Comparison of ENCODE assay signal across 9 cellular contexts in genomic region chr4:121484633-121485032, GRCh38.
DNase-seq lines count a peak whose midpoint lies in the region; ATAC-seq, FAIRE-seq and TF ChIP-seq lines count a peak whose summit lies in the region.
"Had no signal": no experiment of that assay in that cellular context is flagged by ENCODE, and none has a peak within 500 bp of the region (broad histone marks: within the 10 kb centered on the region; RNA-seq: fewer than 3 reads in every experiment).

No MANE protein-coding gene starts in this region.

- DNase-seq in CD14-positive monocyte (ENCODE audit: low spot score) (no peak), NB4 (ENCODE audit: low read depth) (peak; percentile 55), body of pancreas (peak in 2 of 4 donors; percentile 37 to 39), HepG2 (ENCODE audit: low spot score) (peak; percentile 36), ovary (no peak), middle frontal gyrus (ENCODE audit: extremely low spot score, low spot score) (no peak)

- TF ChIP-seq POLR2A in GM18505 (IDR thresholded peaks at IDR 0.05; ENCODE audit: borderline replicate concordance, extremely low read depth, insufficient read depth, insufficient read length): no peak
- no peak for TF ChIP-seq POLR2A in NB4 (IDR thresholded peaks at IDR 0.05; ENCODE audit: extremely low read depth, insufficient read length)
- TF ChIP-seq POLR2A in body of pancreas (IDR thresholded peaks at IDR 0.05): no peak
- TF ChIP-seq POLR2A in HepG2 (IDR thresholded peaks at IDR 0.05; ENCODE audit: insufficient read depth in 1 of 2, low read depth in 2 of 2, low read length in 2 of 2): no peak
- TF ChIP-seq POLR2A in ovary (IDR thresholded peaks at IDR 0.05): no peak

- no peaks in the 10 kb centered on the region for H3K36me3 Mint-ChIP-seq in CD14-positive monocyte

- BruUV-seq in HepG2 (replicated peaks; lab: Mats Ljungman, UMichigan): no TSS peak

- CTCF ChIA-PET in HepG2 (lab: Yijun Ruan, JAX; ENCODE audit: low intra/inter-chr PET ratio, low total read pairs): interaction anchor here (1.4 to 2.3 kb wide), 3 partner anchors 171 to 252 kb away, joined by 7 to 12 read pairs (median 10); no protein-coding TSS in a partner anchor

- H3K4me3 ChIP-seq in NB4 (ENCODE audit: low read depth, low read length) (no peak overlapping the region), body of pancreas (no peak overlapping the region), HepG2 (replicated peaks in 1 of 3; ENCODE audit: insufficient read depth in 1 of 3, low read depth in 2 of 3, low read length in 3 of 3) (no peak overlapping the region), ovary (no peak overlapping the region)

- TF ChIP-seq RAD21 in HepG2 (CRISPR knock-in tag; IDR thresholded peaks at IDR 0.05): peak; percentile 27; the same call in 1 of the 2 replicates

- H3K9me3 ChIP-seq in body of pancreas (no peaks in the 10 kb centered on the region), HepG2 (ENCODE audit: low read length) (no peaks in the 10 kb centered on the region), ovary (peaks cover 0 to 3% of the 10 kb centered on the region in 2 donors)

- in situ Hi-C loops in HepG2 (cut with HindIII; ENCODE audit: extremely low pct_ligation_motif_present, low pct_unique_long_range_greater_than_20kb): no loop called here

- no peak overlapping the region for H3K4me2 ChIP-seq in HepG2 (ENCODE audit: low read depth, low read length)

- no peaks in the 10 kb centered on the region for H3K79me2 ChIP-seq in HepG2 (ENCODE audit: insufficient read depth, low read length)

- POLR2A ChIA-PET in HepG2 (lab: Yijun Ruan, JAX): no interaction called here

- FAIRE-seq in HepG2 (lab: Jason Lieb, UNC): no peak
- FAIRE-seq: TTC549 had no signal

- no peaks in the 10 kb centered on the region for H3K27me3 Mint-ChIP-seq in CD14-positive monocyte (ENCODE audit: low read depth in 3 of 3)

- H3K4me1 ChIP-seq in body of pancreas (no peaks in the 10 kb centered on the region), HepG2 (ENCODE audit: insufficient read depth, low read length) (no peaks in the 10 kb centered on the region), ovary (ENCODE audit: insufficient read depth) (no peaks in the 10 kb centered on the region)

- no peaks in the 10 kb centered on the region for H4K20me1 ChIP-seq in HepG2 (ENCODE audit: insufficient read depth, low read length)

- H3K36me3 ChIP-seq in body of pancreas (replicated peaks in 1 of 2; ENCODE audit: insufficient read depth in 1 of 2, low read depth in 2 of 2) (no peaks in the 10 kb centered on the region), HepG2 (replicated peaks in 1 of 2; ENCODE audit: control insufficient read depth in 1 of 2, insufficient read depth in 2 of 2, low read length in 2 of 2) (no peaks in the 10 kb centered on the region), ovary (no peaks in the 10 kb centered on the region)

- no peak overlapping the region for H3K4me3 Mint-ChIP-seq in CD14-positive monocyte

- no peaks in the 10 kb centered on the region for H3K4me1 Mint-ChIP-seq in CD14-positive monocyte

- H3K27ac ChIP-seq in body of pancreas (no peak overlapping the region), HepG2 (ENCODE audit: extremely low read length, insufficient read depth, low read length) (no peak overlapping the region), ovary (no peak overlapping the region)

- peak overlapping the region in 1 of 7 donors; percentile 15 for H3K27ac Mint-ChIP-seq in CD14-positive monocyte

- TF ChIP-seq CTCF in CD14-positive monocyte (IDR thresholded peaks at IDR 0.05) (peak; percentile 75), NB4 (IDR thresholded peaks at IDR 0.05; ENCODE audit: low read depth, low read length) (peak; percentile 85), body of pancreas (IDR thresholded peaks at IDR 0.05) (peak in 6 of 7 experiments; percentile 30 to 54 (median 50)), HepG2 (CRISPR knock-in tag; IDR thresholded peaks at IDR 0.05) (peak; percentile 74), ovary (IDR thresholded peaks at IDR 0.05) (no peak)

- peak; percentile 96 for ATAC-seq in GM18505 (IDR thresholded peaks at IDR 0.05; ENCODE audit: unreplicated experiment)
- ATAC-seq in HG02678 (IDR thresholded peaks at IDR 0.05; ENCODE audit: unreplicated experiment): peak; percentile 94
- ATAC-seq in body of pancreas: peak; percentile 63
- ATAC-seq in HepG2: peak; percentile 98

- intact Hi-C loops in CD14-positive monocyte (cut with micrococcal nuclease) (no loop called here), body of pancreas (cut with DNase I) (no loop called here), HepG2 (cut with micrococcal nuclease; ENCODE audit: unreplicated experiment) (loop anchor here (1.0 kb wide), 2 partner anchors 172 to 252 kb away; no protein-coding TSS in a partner anchor), ovary (cut with DNase I) (no loop called here)

- H3K9me3 Mint-ChIP-seq in CD14-positive monocyte: no peaks in the 10 kb centered on the region

- 0% methylated on average over 1 of the region's 1 CpG for WGBS in body of pancreas, 2 donors
- WGBS in HepG2 (ENCODE audit: low lambda C conversion rate): 0% methylated on average over 1 of the region's 1 CpG
- whole genome bisulfite sequencing in ovary, 3 donors: 0 to 9% (median 0%) methylated on average over 1 of the region's 1 CpG

- no peak overlapping the region for H2AFZ ChIP-seq in HepG2 (ENCODE audit: low read length)

- TF ChIP-seq EP300 in HepG2 (IDR thresholded peaks at IDR 0.05; ENCODE audit: low read depth in 2 of 2, low read length in 2 of 2): no peak
- TF ChIP-seq EP300 in HepG2 (CRISPR knock-in tag; IDR thresholded peaks at IDR 0.05; ENCODE audit: borderline replicate concordance): no peak
- no peak for TF ChIP-seq EP300 in ovary (IDR thresholded peaks at IDR 0.05)

- H3K27me3 ChIP-seq in body of pancreas (no peaks in the 10 kb centered on the region), HepG2 (ENCODE audit: control insufficient read depth in 1 of 2, insufficient read depth in 2 of 2, low read length in 2 of 2) (no peaks in the 10 kb centered on the region; a peak in 1 of 5 replicates), ovary (no peaks in the 10 kb centered on the region)

- no peak overlapping the region for H3K9ac ChIP-seq in HepG2 (ENCODE audit: insufficient read depth, low read depth, low read length)

TF ChIP-seq in HepG2, 621 proteins besides CTCF, POLR2A, EP300 and RAD21:
- TF ChIP-seq SP4 (CRISPR knock-in tag; IDR thresholded peaks at IDR 0.05) (no peak), ZBTB8A (CRISPR knock-in tag; IDR thresholded peaks at IDR 0.05; ENCODE audit: borderline replicate concordance, low read depth) (no peak), STAG1 (CRISPR knock-in tag; IDR thresholded peaks at IDR 0.05) (peak; percentile 54), SMC3 (IDR thresholded peaks at IDR 0.05; ENCODE audit: low read length) (peak; percentile 74), ZFP1 (CRISPR knock-in tag; IDR thresholded peaks at IDR 0.05) (peak; percentile 97)

Comparison
In these comparisons a context has a peak if more than half of its experiments do, and no peak if none do; other contexts are left out.
1. DNase-seq: peak in NB4 (single experiment) and HepG2 (single experiment); none in CD14-positive monocyte (single experiment), ovary (0 of 5) and middle frontal gyrus (single experiment).
2. CTCF ChIP-seq: peak in CD14-positive monocyte (single experiment), NB4 (single experiment), body of pancreas (6 of 7) and HepG2 (single experiment); none in ovary (0 of 3).
3. Peak in every context shown above with its lines, with median percentiles within 50 percentile points of each other: ATAC-seq.